Comparison of ENCODE assay signal across 15 cellular contexts in genomic region chrX:133913658-133914388, GRCh38.
"Had no signal": no experiment of that assay in that cellular context is flagged by ENCODE, and none has a peak within 500 bp of the region (broad histone marks: within the 10 kb centered on the region; RNA-seq: fewer than 3 reads in every experiment).

No MANE protein-coding gene starts in this region.

- H3K4me3 Mint-ChIP-seq: activated T-helper 1 cell treated with anti-CD3 and anti-CD28 coated beads, Interleukin-12 subunit alpha, Interleukin-12 subunit beta, Interleukin-2, Interleukin-4 antibody, amounts not matched to agents 30 ng/mL and 10 ng/mL and 1 ng/mL, durations not matched to agents 14 hours and 24 hours and 36 hours had no signal

- H3K4me1 ChIP-seq: breast epithelium, esophagus squamous epithelium, left lung, tibial artery, vagina had no signal

- DNase-seq: activated CD4-positive, alpha-beta T cell treated with anti-CD3 and anti-CD28 coated beads for 4 hours; activated naive CD4-positive, alpha-beta T cell; aorta; esophagus squamous epithelium; foreskin fibroblast; glutamatergic neuron; left lung; stimulated activated CD4-positive, alpha-beta T cell treated with anti-CD3 and anti-CD28 coated beads, Interleukin-15, amount 100 ng/mL, for 24 hours; stimulated activated CD4-positive, alpha-beta T cell treated with anti-CD3 and anti-CD28 coated beads, Interleukin-4, amount 100 ng/mL, for 4 hours; tibial artery; WERI-Rb-1 had no signal

- H3K27me3 ChIP-seq: left lung, neutrophil, tibial artery, vagina had no signal

- H3K9me3 ChIP-seq: esophagus squamous epithelium, left lung, neutrophil, tibial artery, vagina had no signal

- H3K27ac Mint-ChIP-seq: activated T-helper 1 cell treated with anti-CD3 and anti-CD28 coated beads, Interleukin-12 subunit alpha, Interleukin-12 subunit beta, Interleukin-2, Interleukin-4 antibody, amounts not matched to agents 30 ng/mL and 10 ng/mL and 1 ng/mL, durations not matched to agents 14 hours and 24 hours and 36 hours had no signal

- H3K4me3 ChIP-seq: breast epithelium, esophagus squamous epithelium, left lung, tibial artery, vagina had no signal

- H3K9me3 Mint-ChIP-seq: activated T-helper 1 cell treated with anti-CD3 and anti-CD28 coated beads, Interleukin-12 subunit alpha, Interleukin-12 subunit beta, Interleukin-2, Interleukin-4 antibody, amounts not matched to agents 30 ng/mL and 10 ng/mL and 1 ng/mL, durations not matched to agents 14 hours and 24 hours and 36 hours had no signal

- ATAC-seq: left lung had no signal

- H3K27ac ChIP-seq: breast epithelium, esophagus squamous epithelium, left lung, neutrophil, tibial artery, vagina, WERI-Rb-1 had no signal

- H3K36me3 ChIP-seq: breast epithelium, esophagus squamous epithelium, left lung, neutrophil, tibial artery, vagina, WERI-Rb-1 had no signal
